28 cellular contexts compared by ENCODE assay signal in the genomic region with DNA sequence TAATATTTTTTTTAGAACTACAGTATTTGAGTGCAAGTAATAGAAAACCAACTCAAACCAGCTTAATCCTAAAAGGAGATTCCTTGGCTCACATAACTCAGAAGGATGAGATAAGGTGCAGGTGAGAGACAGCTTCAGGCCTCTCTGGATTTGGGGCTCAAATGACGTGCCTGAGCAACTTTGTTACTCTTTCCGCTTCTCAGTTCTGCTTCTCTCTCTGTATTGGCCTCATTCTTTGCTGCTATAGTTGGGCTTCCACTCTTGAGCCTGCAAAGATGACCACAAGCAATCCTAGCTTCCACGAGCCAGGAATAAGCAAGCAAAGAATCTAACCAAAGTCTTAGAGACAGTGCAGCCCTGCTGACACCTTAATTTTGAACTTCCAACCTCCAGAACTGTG.
"Had no signal": no experiment of that assay in that cellular context is flagged by ENCODE, and none has a peak within 500 bp of the region (broad histone marks: within the 10 kb centered on the region; RNA-seq: fewer than 3 reads in every experiment).

No MANE protein-coding gene starts in this region.

- H3K27ac Mint-ChIP-seq: activated CD8-positive, alpha-beta T cell treated with anti-CD3 and anti-CD28 coated beads for 36 hours; activated naive CD8-positive, alpha-beta T cell; activated T-helper 17 cell treated with anti-CD3 and anti-CD28 coated beads, Interleukin-2, amount 50 U/mL, for 72 hours; WTC11 had no signal

- DNase-seq: activated CD4-positive, alpha-beta T cell treated with anti-CD3 and anti-CD28 coated beads for 1 hour; activated CD4-positive, alpha-beta T cell treated with anti-CD3 and anti-CD28 coated beads for 48 hours; activated CD4-positive, alpha-beta T cell treated with anti-CD3 and anti-CD28 coated beads, Interleukin-2, amount 50 U/mL, for 1 hour; activated CD4-positive, alpha-beta T cell treated with anti-CD3 and anti-CD28 coated beads, Interleukin-2, amount 50 U/mL, for 48 hours; activated CD8-positive, alpha-beta memory T cell treated with anti-CD3 and anti-CD28 coated beads for 24 hours; activated CD8-positive, alpha-beta T cell treated with anti-CD3 and anti-CD28 coated beads for 36 hours; activated effector memory CD4-positive, alpha-beta T cell treated with Interleukin-2 at 50 U/mL for 16 hours; activated gamma-delta T cell treated with Interleukin-2 at 50 U/mL for 16 hours; activated naive CD4-positive, alpha-beta T cell treated with anti-CD3 and anti-CD28 coated beads, Interleukin-2, amount 50 U/mL, for 16 hours; activated naive CD4-positive, alpha-beta T cell treated with Interleukin-2 at 50 U/mL for 16 hours; activated T-cell treated with anti-CD3 and anti-CD28 coated beads, Interleukin-2, amount 50 U/mL, for 4 hours; amygdala; aorta; body of pancreas; caudate nucleus; cortex of kidney; dermis blood vessel endothelial cell; effector CD8-positive, alpha-beta T cell; foreskin keratinocyte; gastrocnemius medialis; glutamatergic neuron; heart left ventricle; T-helper 2 cell had no signal

- H3K9me3 ChIP-seq: body of pancreas, gastrocnemius medialis, heart left ventricle had no signal

- H3K4me1 Mint-ChIP-seq: activated T-helper 17 cell treated with anti-CD3 and anti-CD28 coated beads, Interleukin-2, amount 50 U/mL, for 72 hours had no signal

- H3K36me3 Mint-ChIP-seq: activated naive CD8-positive, alpha-beta T cell; WTC11 had no signal

- H3K4me3 ChIP-seq: body of pancreas, gastrocnemius medialis, heart left ventricle had no signal

- ATAC-seq: activated CD8-positive, alpha-beta T cell treated with anti-CD3 and anti-CD28 coated beads for 36 hours; activated T-cell treated with anti-CD3 and anti-CD28 coated beads, Interleukin-2, amount 50 U/mL, for 4 hours; activated T-helper 17 cell treated with anti-CD3 and anti-CD28 coated beads, Interleukin-2, amount 50 U/mL, for 72 hours; body of pancreas; esophagus mucosa; foreskin keratinocyte; gastrocnemius medialis; heart left ventricle; WTC11 had no signal

- H3K4me3 Mint-ChIP-seq: activated CD8-positive, alpha-beta T cell treated with anti-CD3 and anti-CD28 coated beads for 36 hours; activated naive CD8-positive, alpha-beta T cell; activated T-cell treated with anti-CD3 and anti-CD28 coated beads, Interleukin-2, amount 50 U/mL, for 4 hours; activated T-helper 17 cell treated with anti-CD3 and anti-CD28 coated beads, Interleukin-2, amount 50 U/mL, for 72 hours; WTC11 had no signal

- H3K4me1 ChIP-seq: body of pancreas, gastrocnemius medialis had no signal

- H3K27me3 ChIP-seq: body of pancreas, gastrocnemius medialis, heart left ventricle had no signal

- H3K27ac ChIP-seq: body of pancreas, foreskin keratinocyte, gastrocnemius medialis, heart left ventricle had no signal

- H3K36me3 ChIP-seq: gastrocnemius medialis, heart left ventricle had no signal

- H3K9me3 Mint-ChIP-seq: activated CD8-positive, alpha-beta T cell treated with anti-CD3 and anti-CD28 coated beads for 36 hours; activated T-cell treated with anti-CD3 and anti-CD28 coated beads, Interleukin-2, amount 50 U/mL, for 4 hours; activated T-helper 17 cell treated with anti-CD3 and anti-CD28 coated beads, Interleukin-2, amount 50 U/mL, for 72 hours; WTC11 had no signal

- FAIRE-seq: colon had no signal
